In the genomic region with DNA sequence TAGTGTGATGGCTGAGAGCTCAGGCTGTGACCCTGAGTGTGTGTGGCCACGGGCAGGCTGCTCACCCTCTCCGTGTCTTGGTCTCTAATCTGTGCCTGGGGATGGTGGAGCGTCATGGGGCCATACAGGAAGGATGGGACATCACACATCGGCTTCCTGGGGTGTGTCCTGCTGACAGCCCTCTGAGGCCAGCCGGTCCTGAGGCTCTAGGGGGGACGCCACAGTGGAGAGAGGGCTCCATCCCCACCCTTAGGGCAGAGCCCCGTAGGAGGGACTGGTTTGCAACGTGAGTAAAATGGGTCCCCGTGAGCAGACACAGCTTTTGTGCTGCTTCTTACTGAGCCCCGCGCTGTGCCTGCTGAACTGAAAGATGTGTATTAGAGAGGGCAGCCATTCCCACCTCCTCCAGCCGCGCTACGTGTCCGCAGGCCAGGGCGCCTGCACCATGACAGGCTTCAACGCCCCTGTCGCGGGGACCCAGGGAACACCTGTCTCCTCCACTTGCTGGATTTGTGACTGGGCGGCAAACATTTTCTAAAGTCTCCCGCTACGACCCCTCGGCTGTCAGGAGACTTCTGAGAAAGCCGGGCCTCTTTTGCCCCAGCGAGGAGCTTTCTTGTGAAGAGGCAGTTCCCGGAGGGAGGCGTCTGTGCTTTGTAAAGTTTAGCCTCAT, we compare ENCODE assay signal across 22 cellular contexts. TPM values are rescaled to one million over a fixed set of nuclear protein-coding genes. Genes with fewer than 3 reads are reported as not detected.
A peak's percentile ranks its signal among the peaks of the same experiment; 100 is the strongest.
DNase-seq lines count a peak whose midpoint lies in the region; ATAC-seq and TF ChIP-seq lines count a peak whose summit lies in the region.
"Had no signal": no experiment of that assay in that cellular context is flagged by ENCODE, and none has a peak within 500 bp of the region (broad histone marks: within the 10 kb centered on the region; RNA-seq: fewer than 3 reads in every experiment).

No MANE protein-coding gene starts in this region.

- ATAC-seq in Right ventricle myocardium superior (ENCODE audit: poor library complexity): no peak
- no peak for ATAC-seq in heart right ventricle
- ATAC-seq in mucosa of descending colon: no peak
- peak; percentile 6 for ATAC-seq in upper lobe of right lung
- ATAC-seq in HG03354 (IDR thresholded peaks at IDR 0.05; ENCODE audit: poor library complexity, severe bottlenecking, unreplicated experiment): no peak
- ATAC-seq: naive thymus-derived CD4-positive, alpha-beta T cell; stimulated activated naive B cell treated with anti-CD40 and anti-IgM and Interleukin-4, amounts not matched to agents 10 μg/mL and 1 μg/mL and 100 μg/mL, for 72 hours had no signal

- DNase-seq in Right ventricle myocardium superior: peak; percentile 39
- DNase-seq in heart right ventricle: no peak
- DNase-seq in cardiac muscle cell (ENCODE audit: low read depth in 1 of 2, low spot score in 1 of 2): peak; percentile 44 to 55
- DNase-seq in mucosa of descending colon: peak in 2 of 3 donors; percentile 16 to 42
- DNase-seq in upper lobe of right lung: no peak
- DNase-seq in activated T-cell treated with anti-CD3 and anti-CD28 coated beads, Interleukin-2, amount 50 U/mL, for 48 hours: no peak
- no peak for DNase-seq in kidney glomerular epithelial cell (lab: John Stamatoyannopoulos, UW)
- DNase-seq: activated naive CD4-positive, alpha-beta T cell treated with anti-CD3 and anti-CD28 coated beads for 36 hours; activated T-cell treated with anti-CD3 and anti-CD28 coated beads for 4 hours; C1 segment of cervical spinal cord; foreskin melanocyte; GDM1; HFFc6; naive thymus-derived CD4-positive, alpha-beta T cell; NCI-H1436; NCI-H446; NK-92 treated with Interleukin-12 subunit alpha and Interleukin-12 subunit beta, amount 100 ng/mL, for 24 hours; RPMI8226; stimulated activated naive B cell treated with anti-CD40 and anti-IgM and Interleukin-4, amounts not matched to agents 10 μg/mL and 1 μg/mL and 100 μg/mL, for 72 hours; thyroid gland had no signal

- peaks cover 0 to 19% (median 0%) of the 10 kb centered on the region in 9 donors for H3K36me3 ChIP-seq in heart right ventricle
- H3K36me3 ChIP-seq in cardiac muscle cell: no peaks in the 10 kb centered on the region
- H3K36me3 ChIP-seq in mucosa of descending colon (ENCODE audit: low read depth): no peaks in the 10 kb centered on the region
- H3K36me3 ChIP-seq in upper lobe of right lung: no peaks in the 10 kb centered on the region
- H3K36me3 ChIP-seq: thyroid gland had no signal

- 64 to 73% methylated on average over 27 of the region's 27 CpGs for WGBS in heart right ventricle, 2 donors

- H3K9me3 ChIP-seq in heart right ventricle (no peaks in the 10 kb centered on the region), cardiac muscle cell (ENCODE audit: low read depth) (no peaks in the 10 kb centered on the region), mucosa of descending colon (no peaks in the 10 kb centered on the region), upper lobe of right lung (no peaks in the 10 kb centered on the region)
- H3K9me3 ChIP-seq: thyroid gland had no signal

- intact Hi-C loops in Right ventricle myocardium superior (cut with DNase I): no loop called here
- intact Hi-C loops in heart right ventricle (cut with DNase I): no loop called here
- intact Hi-C loops in mucosa of descending colon (cut with DNase I, micrococcal nuclease): no loop called here
- intact Hi-C loops in upper lobe of right lung (cut with DNase I): no loop called here

- H3K27ac ChIP-seq in heart right ventricle (peak overlapping the region in 3 of 10 donors; percentile 15 to 87 (median 36)), cardiac muscle cell (peak overlapping the region; percentile 98), upper lobe of right lung (peak overlapping the region; percentile 24)

- no peak overlapping the region for H3K4me3 ChIP-seq in heart right ventricle
- no peak overlapping the region for H3K4me3 ChIP-seq in cardiac muscle cell
- H3K4me3 ChIP-seq in mucosa of descending colon: no peak overlapping the region
- no peak overlapping the region for H3K4me3 ChIP-seq in upper lobe of right lung
- H3K4me3 ChIP-seq: lung, thyroid gland had no signal

- H3K27me3 ChIP-seq in heart right ventricle: peaks cover 0 to under 1% (median 0%) of the 10 kb centered on the region in 7 donors
- H3K27me3 ChIP-seq in cardiac muscle cell: no peaks in the 10 kb centered on the region
- no peaks in the 10 kb centered on the region for H3K27me3 ChIP-seq in upper lobe of right lung
- H3K27me3 ChIP-seq: thyroid gland had no signal

- TF ChIP-seq CTCF in heart right ventricle (IDR thresholded peaks at IDR 0.05): no peak
- no peak for TF ChIP-seq CTCF in cardiac muscle cell (IDR thresholded peaks at IDR 0.05; ENCODE audit: low read depth, low read length)
- TF ChIP-seq CTCF in mucosa of descending colon (IDR thresholded peaks at IDR 0.05): no peak
- TF ChIP-seq CTCF in upper lobe of right lung (IDR thresholded peaks at IDR 0.05): no peak

- peaks cover 31 to 84% (median 56%) of the 10 kb centered on the region in 9 donors for H3K4me1 ChIP-seq in heart right ventricle
- peaks cover 89% of the 10 kb centered on the region for H3K4me1 ChIP-seq in cardiac muscle cell (ENCODE audit: low read depth)
- no peaks in the 10 kb centered on the region for H3K4me1 ChIP-seq in mucosa of descending colon (ENCODE audit: low read depth)
- H3K4me1 ChIP-seq in upper lobe of right lung: no peaks in the 10 kb centered on the region

RNA-seq across cellular contexts. Expression of gene COL18A1, which starts 8.1 kb away (rescaled TPM):
- total RNA-seq in Right ventricle myocardium superior (44.2 TPM), heart right ventricle (10 to 100 TPM; 33.7 to 87.1 (median 48.8) TPM), cardiac muscle cell (887 and 1,182 TPM in 2 replicates), mucosa of descending colon (10 to 100 TPM in 2 of 3 donors, 1 to 10 TPM in 1; 4.6 to 46.9 (median 21.3) TPM), upper lobe of right lung (60.4 TPM)
- polyA plus RNA-seq in heart right ventricle (10 to 100 TPM; 63.1 to 70.6 TPM), cardiac muscle cell (407 and 535 TPM in 2 replicates)

Comparison
In these comparisons a context has a peak if more than half of its experiments do, and no peak if none do; other contexts are left out.
1. DNase-seq: peak in Right ventricle myocardium superior (single experiment), cardiac muscle cell (2 of 2) and mucosa of descending colon (2 of 3); none in heart right ventricle (0 of 2), upper lobe of right lung (single experiment), activated T-cell treated with anti-CD3 and anti-CD28 coated beads, Interleukin-2, amount 50 U/mL, for 48 hours (0 of 2) and kidney glomerular epithelial cell (single experiment).
2. RNA of gene COL18A1, which starts 8.1 kb away (total RNA-seq): 887 to 1,182 TPM in cardiac muscle cell; 60.4 TPM in upper lobe of right lung (single experiment), 33.7 to 87.1 TPM in heart right ventricle, 44.2 TPM in Right ventricle myocardium superior (single experiment) and 4.6 to 46.9 TPM in mucosa of descending colon; every median in the first group is over 10 times any median in the second.